ENCODE assay signal across 8 cellular contexts in genomic region chr5:177116631-177117373, GRCh38. TPM values are rescaled to one million over a fixed set of nuclear protein-coding genes. Genes with fewer than 3 reads are reported as not detected.
A peak's percentile ranks its signal among the peaks of the same experiment; 100 is the strongest.
DNase-seq lines count a peak whose midpoint lies in the region; ATAC-seq and TF ChIP-seq lines count a peak whose summit lies in the region.

No MANE protein-coding gene starts in this region.

- peaks cover 16% of the 10 kb centered on the region for H3K4me1 Mint-ChIP-seq in activated T-cell treated with anti-CD3 and anti-CD28 coated beads, Interleukin-2, amount 50 U/mL, for 24 hours (ENCODE audit: low read depth)
- H3K4me1 Mint-ChIP-seq in natural killer cell, result peaks cover 17 to 20% of the 10 kb centered on the region in 2 donors

- no peaks in the 10 kb centered on the region for H3K27me3 Mint-ChIP-seq in activated T-cell treated with anti-CD3 and anti-CD28 coated beads, Interleukin-2, amount 50 U/mL, for 24 hours
- no peaks in the 10 kb centered on the region for H3K27me3 Mint-ChIP-seq in natural killer cell (ENCODE audit: low read depth in 2 of 2)

- peak overlapping the region; percentile 11 for H3K4me3 Mint-ChIP-seq in activated T-cell treated with anti-CD3 and anti-CD28 coated beads, Interleukin-2, amount 50 U/mL, for 24 hours
- H3K4me3 Mint-ChIP-seq in natural killer cell, result peak overlapping the region; percentile 68

- peaks cover 16 to 29% (median 28%) of the 10 kb centered on the region in 4 donors for H3K4me1 ChIP-seq in esophagus muscularis mucosa

- peak overlapping the region; percentile 44 to 51 (median 50) for H3K4me3 ChIP-seq in esophagus muscularis mucosa

- H3K9me3 Mint-ChIP-seq in activated T-cell treated with anti-CD3 and anti-CD28 coated beads, Interleukin-2, amount 50 U/mL, for 24 hours, result peaks cover 3% of the 10 kb centered on the region
- no peaks in the 10 kb centered on the region for H3K9me3 Mint-ChIP-seq in natural killer cell

- DNase-seq in CD1c-positive myeloid dendritic cell (ENCODE audit: extremely low spot score) (peak; percentile 86), esophagus muscularis mucosa (ENCODE audit: extremely low spot score) (peak; percentile 97), natural killer cell (peak; percentile 76), NCI-H2196 (lab: John Stamatoyannopoulos, UW; ENCODE audit: unreplicated experiment) (no peak)
- peak; percentile 88 for DNase-seq in activated T-cell treated with anti-CD3 and anti-CD28 coated beads, Interleukin-2, amount 50 U/mL, for 24 hours
- peak; percentile 73 to 75 for DNase-seq in stimulated activated CD8-positive, alpha-beta memory T cell treated with anti-CD3 and anti-CD28 coated beads, Interleukin-7, amount 100 ng/mL, for 48 hours (ENCODE audit: extremely low read depth in 1 of 2, low read depth in 1 of 2)

- TF ChIP-seq EP300 in esophagus muscularis mucosa (IDR thresholded peaks at IDR 0.05), result no peak

- ATAC-seq in HG03432 (IDR thresholded peaks at IDR 0.05; ENCODE audit: unreplicated experiment), result peak; percentile 68
- ATAC-seq in natural killer cell, result peak; percentile 89 to 97 (median 93)
- ATAC-seq in HG02763 (IDR thresholded peaks at IDR 0.05; ENCODE audit: unreplicated experiment), result no peak

- no peaks in the 10 kb centered on the region for H3K36me3 ChIP-seq in esophagus muscularis mucosa

- H3K9me3 ChIP-seq in esophagus muscularis mucosa, result no peaks in the 10 kb centered on the region

- peak overlapping the region; percentile 67 to 80 (median 75) for H3K27ac ChIP-seq in esophagus muscularis mucosa (replicated peaks in 1 of 4)

- H3K36me3 Mint-ChIP-seq in activated T-cell treated with anti-CD3 and anti-CD28 coated beads, Interleukin-2, amount 50 U/mL, for 24 hours (ENCODE audit: low read depth), result peaks cover 2% of the 10 kb centered on the region
- H3K36me3 Mint-ChIP-seq in natural killer cell, result no peaks in the 10 kb centered on the region

- intact Hi-C loops in esophagus muscularis mucosa (cut with DNase I) (loop anchor here (10.0 kb wide), 2 partner anchors 78 to 188 kb away; partner anchors contain the start of genes PRELID1 and RAB24), natural killer cell (cut with micrococcal nuclease) (loop anchor here (10.0 kb wide), 2 partner anchors 58 to 378 kb away; partner anchors contain the start of gene PDLIM7)

- H3K27me3 ChIP-seq in esophagus muscularis mucosa, result no peaks in the 10 kb centered on the region

- peak overlapping the region; percentile 50 for H3K27ac Mint-ChIP-seq in activated T-cell treated with anti-CD3 and anti-CD28 coated beads, Interleukin-2, amount 50 U/mL, for 24 hours
- H3K27ac Mint-ChIP-seq in natural killer cell, result peak overlapping the region; percentile 27 to 74

- TF ChIP-seq CTCF in esophagus muscularis mucosa (IDR thresholded peaks at IDR 0.05) (peak in 1 of 3 experiments; percentile 33), natural killer cell (IDR thresholded peaks at IDR 0.05) (no peak)

- 42% methylated on average over 32 of the region's 49 CpGs for WGBS in esophagus muscularis mucosa

- TF ChIP-seq POLR2A in esophagus muscularis mucosa (IDR thresholded peaks at IDR 0.05; ENCODE audit: low read depth), result no peak

RNA-seq across cellular contexts. Expression of gene NSD1, which starts 16.8 kb away (rescaled TPM):
- total RNA-seq in esophagus muscularis mucosa, result 10 to 100 TPM; 35.1 to 47.9 (median 43.7) TPM
- 100 to 1,000 TPM; 117 to 147 (median 143) TPM for total RNA-seq in natural killer cell

RNA-seq across cellular contexts. Expression of gene FGFR4, which starts 30.1 kb away (rescaled TPM):
- 1 to 10 TPM; 2.1 to 4.5 (median 3.8) TPM for total RNA-seq in esophagus muscularis mucosa
- 1 to 10 TPM in 2 of 3 donors, under 1 TPM in 1; 0.72 to 1.5 (median 1.3) TPM for total RNA-seq in natural killer cell
